ENCODE assay signal across 20 cellular contexts in genomic region chr7:110645616-110646015, GRCh38.
DNase-seq lines count a peak whose midpoint lies in the region; ATAC-seq and TF ChIP-seq lines count a peak whose summit lies in the region.
"Had no signal": no experiment of that assay in that cellular context is flagged by ENCODE, and none has a peak within 500 bp of the region (broad histone marks: within the 10 kb centered on the region; RNA-seq: fewer than 3 reads in every experiment).

No MANE protein-coding gene starts in this region.

- CTCF ChIA-PET in SK-N-SH (lab: Yijun Ruan, JAX): no interaction called here

- no peak overlapping the region for H2AFZ ChIP-seq in SK-N-SH (ENCODE audit: low read depth)

- TF ChIP-seq EP300 in SK-N-SH (IDR thresholded peaks at IDR 0.05; ENCODE audit: borderline replicate concordance in 1 of 2, low read depth in 1 of 2, low read length in 1 of 2): no peak

- H3K36me3 ChIP-seq in cardiac muscle cell: no peaks in the 10 kb centered on the region
- H3K36me3 ChIP-seq in heart left ventricle: no peaks in the 10 kb centered on the region
- H3K36me3 ChIP-seq in SK-N-SH (replicated peaks in 1 of 2; ENCODE audit: control insufficient read depth in 1 of 2, insufficient read depth in 2 of 2, low read length in 1 of 2): no peaks in the 10 kb centered on the region
- H3K36me3 ChIP-seq: BLaER1 treated with 17β-estradiol and CSF1 and Interleukin-3, amounts not matched to agents 10 nM and 100 nM had no signal

- H3K9me2 ChIP-seq in SK-N-SH: 0 out of 2 replicates have a peak, but pooled peaks cover 3% of the 10 kb centered on the region

- H3K9me3 ChIP-seq in cardiac muscle cell (ENCODE audit: low read depth): no peaks in the 10 kb centered on the region
- H3K9me3 ChIP-seq in heart left ventricle: no peaks in the 10 kb centered on the region
- no peaks in the 10 kb centered on the region for H3K9me3 ChIP-seq in SK-N-SH
- H3K9me3 ChIP-seq: A549; BLaER1 treated with 17β-estradiol and CSF1 and Interleukin-3, amounts not matched to agents 10 nM and 100 nM; Caco-2 had no signal

- H3K27ac ChIP-seq in cardiac muscle cell (peak overlapping the region; percentile 86), heart left ventricle (no peak overlapping the region), SK-N-SH (ENCODE audit: low read depth in 2 of 2, low read length in 1 of 2) (no peak overlapping the region; a peak in 1 of 4 replicates)
- H3K27ac ChIP-seq: 22Rv1; A549; BLaER1 treated with 17β-estradiol and CSF1 and Interleukin-3, amounts not matched to agents 10 nM and 100 nM; C4-2B had no signal

- H3K4me2 ChIP-seq in SK-N-SH: no peak overlapping the region
- H3K4me2 ChIP-seq: A549; BLaER1 treated with 17β-estradiol and CSF1 and Interleukin-3, amounts not matched to agents 10 nM and 100 nM had no signal

- POLR2A ChIA-PET in SK-N-SH (lab: Yijun Ruan, JAX): no interaction called here

- H4K20me1 ChIP-seq in SK-N-SH (ENCODE audit: insufficient read depth): no peaks in the 10 kb centered on the region
- H4K20me1 ChIP-seq: BLaER1 treated with 17β-estradiol and CSF1 and Interleukin-3, amounts not matched to agents 10 nM and 100 nM had no signal

- H3K27me3 ChIP-seq in cardiac muscle cell: no peaks in the 10 kb centered on the region
- no peaks in the 10 kb centered on the region for H3K27me3 ChIP-seq in heart left ventricle
- H3K27me3 ChIP-seq in SK-N-SH (ENCODE audit: insufficient read depth): no peaks in the 10 kb centered on the region
- H3K27me3 ChIP-seq: BLaER1 treated with 17β-estradiol and CSF1 and Interleukin-3, amounts not matched to agents 10 nM and 100 nM had no signal

- no peak for ATAC-seq in heart left ventricle
- no peak for ATAC-seq in HG02678 (IDR thresholded peaks at IDR 0.05; ENCODE audit: unreplicated experiment)
- ATAC-seq: A549; CD8-positive, alpha-beta T cell had no signal

- no peak for TF ChIP-seq RAD21 in SK-N-SH (IDR thresholded peaks at IDR 0.05; ENCODE audit: low read length)

- H3F3A ChIP-seq in SK-N-SH (replicated peaks; ENCODE audit: insufficient read depth): no peaks in the 10 kb centered on the region

- H3K9ac ChIP-seq in SK-N-SH: no peak overlapping the region
- H3K9ac ChIP-seq: BLaER1 treated with 17β-estradiol and CSF1 and Interleukin-3, amounts not matched to agents 10 nM and 100 nM had no signal

- H3K4me3 ChIP-seq in cardiac muscle cell (no peak overlapping the region), heart left ventricle (no peak overlapping the region), SK-N-SH (ENCODE audit: low read depth in 2 of 2, low read length in 1 of 2) (no peak overlapping the region), fibroblast of villous mesenchyme (ENCODE audit: low read depth, low read length) (no peak overlapping the region)
- H3K4me3 ChIP-seq: A549; BLaER1 treated with 17β-estradiol and CSF1 and Interleukin-3, amounts not matched to agents 10 nM and 100 nM; GM12878 had no signal

- H3K79me2 ChIP-seq in SK-N-SH (ENCODE audit: insufficient read depth): no peaks in the 10 kb centered on the region

- no peak for DNase-seq in cardiac muscle cell (ENCODE audit: low read depth in 1 of 2, low spot score in 1 of 2)
- DNase-seq in heart left ventricle: no peak
- DNase-seq in SK-N-SH: peak; percentile 9
- DNase-seq in fibroblast of villous mesenchyme (ENCODE audit: low read depth): peak; percentile 8
- no peak for DNase-seq in NOMO-1 treated with DMSO at 0.1 percent for 48 hours (lab: John Stamatoyannopoulos, UW; ENCODE audit: unreplicated experiment)
- DNase-seq in DMS79 treated with DMSO at 0.1 percent for 48 hours (lab: John Stamatoyannopoulos, UW): no peak
- DNase-seq: AML-193; Caco-2; Calu3; CD4-positive, alpha-beta T cell; CD8-positive, alpha-beta T cell; DND-41; EL; GDM1 had no signal

- 86 to 92% (median 91%) methylated on average over 2 of the region's 2 CpGs for WGBS in heart left ventricle, 4 donors
- WGBS in SK-N-SH (ENCODE audit: low lambda C conversion rate): 41% methylated on average over 2 of the region's 2 CpGs

- TF ChIP-seq POLR2A in heart left ventricle (IDR thresholded peaks at IDR 0.05): no peak

- H3K4me1 ChIP-seq in cardiac muscle cell (ENCODE audit: low read depth) (peaks cover 21% of the 10 kb centered on the region), heart left ventricle (no peaks in the 10 kb centered on the region), SK-N-SH (ENCODE audit: control insufficient read depth in 1 of 2, insufficient read depth in 2 of 2, low read depth in 1 of 2, low read length in 1 of 2) (peaks cover 0 to 3% of the 10 kb centered on the region in 2 experiments; a peak in 2 of 4 replicates)
- H3K4me1 ChIP-seq: A549; BLaER1 treated with 17β-estradiol and CSF1 and Interleukin-3, amounts not matched to agents 10 nM and 100 nM; Caco-2 had no signal

- intact Hi-C loops in heart left ventricle (cut with DNase I): no loop called here

- TF ChIP-seq CTCF in cardiac muscle cell (IDR thresholded peaks at IDR 0.05; ENCODE audit: low read depth, low read length) (no peak), heart left ventricle (IDR thresholded peaks at IDR 0.05) (no peak), SK-N-SH (IDR thresholded peaks at IDR 0.05) (no peak), fibroblast of villous mesenchyme (IDR thresholded peaks at IDR 0.05; ENCODE audit: insufficient read depth, low read depth, low read length) (no peak)

TF ChIP-seq in SK-N-SH, 30 proteins besides CTCF, POLR2A, EP300 and RAD21 (continues in another document):
- no peak for TF ChIP-seq MEF2A (IDR thresholded peaks at IDR 0.05; ENCODE audit: borderline replicate concordance, low read depth)
- TF ChIP-seq MAX (IDR thresholded peaks at IDR 0.05; ENCODE audit: low read depth): no peak
- TF ChIP-seq RFX5 (IDR thresholded peaks at IDR 0.05; ENCODE audit: low read length): no peak
- TF ChIP-seq CHD2 (IDR thresholded peaks at IDR 0.05; ENCODE audit: low read length, partially characterized antibody): no peak
- no peak for TF ChIP-seq TCF12 (IDR thresholded peaks at IDR 0.05)
- TF ChIP-seq NFIC (IDR thresholded peaks at IDR 0.05; ENCODE audit: borderline replicate concordance): no peak
- no peak for TF ChIP-seq TEAD4 (IDR thresholded peaks at IDR 0.05; ENCODE audit: borderline replicate concordance, insufficient read depth)
- no peak for TF ChIP-seq RCOR1 (IDR thresholded peaks at IDR 0.05; ENCODE audit: low read length)
- TF ChIP-seq RXRA (IDR thresholded peaks at IDR 0.05; ENCODE audit: borderline replicate concordance, low read depth): no peak
- TF ChIP-seq TAF1 (IDR thresholded peaks at IDR 0.05; ENCODE audit: borderline replicate concordance, low read depth, low read length): no peak
- no peak for TF ChIP-seq YY1 (IDR thresholded peaks at IDR 0.05; ENCODE audit: low read depth)
- TF ChIP-seq SIN3A (IDR thresholded peaks at IDR 0.05; ENCODE audit: borderline replicate concordance, low read depth, low read length): no peak
- no peak for TF ChIP-seq MXI1 (IDR thresholded peaks at IDR 0.05; ENCODE audit: low read depth, low read length)
- TF ChIP-seq IRF3 (IDR thresholded peaks at IDR 0.05; ENCODE audit: low read depth, low read length): no peak
- TF ChIP-seq USF2 (IDR thresholded peaks at IDR 0.05; ENCODE audit: borderline replicate concordance, low read depth, low read length): no peak
- no peak for TF ChIP-seq REST (IDR thresholded peaks at IDR 0.05; ENCODE audit: low read depth, low read length)
- TF ChIP-seq FOXM1 (IDR thresholded peaks at IDR 0.05; ENCODE audit: low read depth): no peak

Comparison
In these comparisons a context has a peak if more than half of its experiments do, and no peak if none do; other contexts are left out.
1. DNase-seq: peak in SK-N-SH (single experiment) and fibroblast of villous mesenchyme (single experiment); none in cardiac muscle cell (0 of 2), heart left ventricle (0 of 5), NOMO-1 treated with DMSO at 0.1 percent for 48 hours (single experiment) and DMS79 treated with DMSO at 0.1 percent for 48 hours (single experiment).